In the genomic region with DNA sequence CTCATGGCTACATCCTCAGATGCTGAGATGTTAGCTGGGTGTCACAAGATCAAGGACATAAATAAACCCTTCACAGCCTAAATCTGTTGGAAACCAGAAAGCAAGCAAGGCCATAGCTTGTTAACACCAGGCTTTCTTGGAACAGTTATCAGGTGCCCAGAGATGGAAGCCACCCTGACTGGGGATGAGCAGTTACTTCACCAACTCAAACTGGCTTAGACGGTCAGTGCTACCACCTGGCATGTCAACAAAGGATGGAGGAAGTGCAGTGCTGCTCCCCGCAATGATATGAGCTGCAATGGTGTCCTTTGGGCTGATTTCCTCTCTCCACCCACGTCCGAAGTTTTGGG, we compare ENCODE assay signal across 15 cellular contexts.
"Had no signal": no experiment of that assay in that cellular context is flagged by ENCODE, and none has a peak within 500 bp of the region (broad histone marks: within the 10 kb centered on the region; RNA-seq: fewer than 3 reads in every experiment).

No MANE protein-coding gene starts in this region.

- H3K27me3 Mint-ChIP-seq: naive thymus-derived CD8-positive, alpha-beta T cell had no signal

- H3K4me3 ChIP-seq: coronary artery, heart right ventricle, left lung, lung, skin epidermis had no signal

- DNase-seq: central memory CD4-positive, alpha-beta T cell; effector CD8-positive, alpha-beta T cell; foreskin melanocyte; heart right ventricle; islet precursor cell; left lung; naive thymus-derived CD8-positive, alpha-beta T cell; stimulated activated CD4-positive, alpha-beta T cell treated with anti-CD3 and anti-CD28 coated beads, Interleukin-2, amount 100 ng/mL, for 24 hours; stimulated activated CD4-positive, alpha-beta T cell treated with anti-CD3 and anti-CD28 coated beads, Interleukin-4, amount 100 ng/mL, for 4 hours; stimulated activated naive CD4-positive, alpha-beta T cell treated with Interleukin-2 at 50 U/mL for 16 hours; trophoblast cell had no signal

- H3K27ac ChIP-seq: coronary artery, left lung, skin epidermis had no signal

- H3K27me3 ChIP-seq: heart right ventricle, left lung had no signal

- H3K9me3 Mint-ChIP-seq: naive thymus-derived CD8-positive, alpha-beta T cell had no signal

- ATAC-seq: left lung; naive thymus-derived CD8-positive, alpha-beta T cell; sciatic nerve had no signal

- H3K4me3 Mint-ChIP-seq: naive thymus-derived CD8-positive, alpha-beta T cell had no signal

- H3K9me3 ChIP-seq: heart right ventricle, left lung had no signal
